9 cellular contexts compared by ENCODE assay signal in the genomic region with DNA sequence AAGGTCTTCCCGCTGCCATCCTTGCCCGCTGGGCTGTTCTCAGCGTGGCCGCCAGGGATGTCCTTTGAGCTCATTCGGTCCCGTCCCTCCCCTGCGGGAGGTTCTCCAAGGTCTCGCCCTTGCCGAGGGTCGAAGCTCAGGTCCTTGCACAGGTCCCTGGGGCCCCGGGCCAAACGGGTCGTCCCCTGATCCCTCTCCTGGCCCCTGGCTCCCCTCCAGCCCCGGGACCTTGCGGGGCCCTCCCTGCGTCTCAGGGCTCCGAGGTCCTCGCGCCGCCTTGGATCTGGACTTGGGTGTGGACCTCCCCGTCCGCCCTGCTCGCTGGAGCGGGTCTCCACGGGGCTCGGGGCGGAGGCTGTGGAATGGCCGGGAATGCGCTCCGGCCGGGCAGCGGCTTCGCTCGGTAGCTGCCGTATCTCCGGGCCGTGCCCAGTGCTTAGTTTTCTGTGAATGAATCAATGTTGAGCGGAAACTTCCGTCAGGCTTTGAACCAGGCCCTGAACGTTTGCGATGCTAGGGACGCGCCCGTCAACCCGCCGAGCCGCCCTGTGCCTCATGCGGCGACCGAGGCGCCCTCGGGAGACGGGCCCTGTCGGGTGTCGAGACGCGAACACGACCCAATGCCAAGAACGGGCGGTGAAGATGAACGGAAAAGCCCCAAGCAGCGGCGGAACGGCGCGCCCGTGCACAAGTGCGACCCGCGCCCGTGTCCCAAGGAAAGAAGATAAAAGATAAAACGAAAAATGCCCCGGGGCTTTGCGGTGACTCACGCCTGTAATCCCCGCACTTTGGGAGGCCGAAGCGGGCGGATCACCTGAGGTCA. TPM values are rescaled to one million over a fixed set of nuclear protein-coding genes. Genes with fewer than 3 reads are reported as not detected.
DNase-seq lines count a peak whose midpoint lies in the region; ATAC-seq and TF ChIP-seq lines count a peak whose summit lies in the region.
"Had no signal": no experiment of that assay in that cellular context is flagged by ENCODE, and none has a peak within 500 bp of the region (broad histone marks: within the 10 kb centered on the region; RNA-seq: fewer than 3 reads in every experiment).

No MANE protein-coding gene starts in this region.

- no peak overlapping the region for H3K27ac Mint-ChIP-seq in activated T-helper 1 cell treated with anti-CD3 and anti-CD28 coated beads, Interleukin-12 subunit alpha, Interleukin-12 subunit beta, Interleukin-2, Interleukin-4 antibody, amounts not matched to agents 30 ng/mL and 10 ng/mL and 1 ng/mL, durations not matched to agents 14 hours and 24 hours and 36 hours

- ATAC-seq in omental fat pad (ENCODE audit: low FRiP score) (peak; percentile 9), HG03378 (IDR thresholded peaks at IDR 0.05; ENCODE audit: unreplicated experiment) (no peak)

- H3K79me2 ChIP-seq in DOHH2 (ENCODE audit: control insufficient read depth, low read length) = no peaks in the 10 kb centered on the region; the same call in 1 of the 2 replicates

- no peak overlapping the region for H3K4me2 ChIP-seq in DOHH2 (ENCODE audit: low read length)

- no peak overlapping the region for H3K4me3 Mint-ChIP-seq in activated T-helper 1 cell treated with anti-CD3 and anti-CD28 coated beads, Interleukin-12 subunit alpha, Interleukin-12 subunit beta, Interleukin-2, Interleukin-4 antibody, amounts not matched to agents 30 ng/mL and 10 ng/mL and 1 ng/mL, durations not matched to agents 14 hours and 24 hours and 36 hours

- no peaks in the 10 kb centered on the region for H3K9me3 Mint-ChIP-seq in activated T-helper 1 cell treated with anti-CD3 and anti-CD28 coated beads, Interleukin-12 subunit alpha, Interleukin-12 subunit beta, Interleukin-2, Interleukin-4 antibody, amounts not matched to agents 30 ng/mL and 10 ng/mL and 1 ng/mL, durations not matched to agents 14 hours and 24 hours and 36 hours
- H3K9me3 Mint-ChIP-seq: IgD-negative memory B cell had no signal

- H3K4me1 Mint-ChIP-seq in activated T-helper 1 cell treated with anti-CD3 and anti-CD28 coated beads, Interleukin-12 subunit alpha, Interleukin-12 subunit beta, Interleukin-2, Interleukin-4 antibody, amounts not matched to agents 30 ng/mL and 10 ng/mL and 1 ng/mL, durations not matched to agents 14 hours and 24 hours and 36 hours (ENCODE audit: low read depth) = peaks cover 10% of the 10 kb centered on the region

- no peaks in the 10 kb centered on the region for H3K27me3 ChIP-seq in DOHH2 (ENCODE audit: control insufficient read depth, low read length)

- H3K36me3 ChIP-seq in DOHH2 (ENCODE audit: control insufficient read depth, low read length) = peaks cover 9% of the 10 kb centered on the region; the same call in 1 of the 2 replicates

- intact Hi-C loops in activated T-helper 1 cell treated with anti-CD3 and anti-CD28 coated beads, Interleukin-12 subunit alpha, Interleukin-12 subunit beta, Interleukin-2, Interleukin-4 antibody, amounts not matched to agents 30 ng/mL and 10 ng/mL and 1 ng/mL, durations not matched to agents 14 hours and 24 hours and 36 hours (cut with micrococcal nuclease) = loop anchor here (1.0 to 5.0 kb wide), 8 partner anchors 28 to 1756 kb away; a partner anchor contains a TSS

- DNase-seq in NCI-H774 (lab: John Stamatoyannopoulos, UW) (peak; percentile 50), fibroblast of the aortic adventitia (ENCODE audit: low read depth) (peak; percentile 44), omental fat pad (ENCODE audit: low spot score) (peak; percentile 37), substantia nigra (lab: John Stamatoyannopoulos, UW) (peak in 40 of 49 donors; percentile 14 to 89 (median 50)), A172 (ENCODE audit: low spot score) (no peak)
- peak; percentile 61 for DNase-seq in activated T-helper 1 cell treated with anti-CD3 and anti-CD28 coated beads, Interleukin-12 subunit alpha, Interleukin-12 subunit beta, Interleukin-2, Interleukin-4 antibody, amounts not matched to agents 30 ng/mL and 10 ng/mL and 1 ng/mL, durations not matched to agents 14 hours and 24 hours and 36 hours (ENCODE audit: low spot score)

- H4K20me1 ChIP-seq in DOHH2 (ENCODE audit: control insufficient read depth, insufficient read depth, low read depth, low read length) = no peaks in the 10 kb centered on the region

- H3K36me3 Mint-ChIP-seq in activated T-helper 1 cell treated with anti-CD3 and anti-CD28 coated beads, Interleukin-12 subunit alpha, Interleukin-12 subunit beta, Interleukin-2, Interleukin-4 antibody, amounts not matched to agents 30 ng/mL and 10 ng/mL and 1 ng/mL, durations not matched to agents 14 hours and 24 hours and 36 hours (ENCODE audit: low read depth) = peaks cover 2% of the 10 kb centered on the region
- H3K36me3 Mint-ChIP-seq: IgD-negative memory B cell had no signal

- H3F3A ChIP-seq in DOHH2 (ENCODE audit: control insufficient read depth, insufficient read depth) = peaks cover 16% of the 10 kb centered on the region

- no peaks in the 10 kb centered on the region for H3K9me2 ChIP-seq in DOHH2 (replicated peaks; ENCODE audit: control insufficient read depth, low read length)

- H3K9me3 ChIP-seq in DOHH2 (ENCODE audit: control insufficient read depth, insufficient read depth, low read length) = no peaks in the 10 kb centered on the region

- H3K27me3 Mint-ChIP-seq in activated T-helper 1 cell treated with anti-CD3 and anti-CD28 coated beads, Interleukin-12 subunit alpha, Interleukin-12 subunit beta, Interleukin-2, Interleukin-4 antibody, amounts not matched to agents 30 ng/mL and 10 ng/mL and 1 ng/mL, durations not matched to agents 14 hours and 24 hours and 36 hours (ENCODE audit: insufficient read depth) = no peaks in the 10 kb centered on the region
- H3K27me3 Mint-ChIP-seq: IgD-negative memory B cell had no signal

- peaks cover 11% of the 10 kb centered on the region for H3K4me1 ChIP-seq in DOHH2 (ENCODE audit: control insufficient read depth, low read length)

- H3K4me3 ChIP-seq in DOHH2 (ENCODE audit: low read length) (no peak overlapping the region), fibroblast of the aortic adventitia (ENCODE audit: low read depth, low read length) (peak overlapping the region; percentile 45)

- TF ChIP-seq CTCF in DOHH2 (IDR thresholded peaks at IDR 0.05; ENCODE audit: low read depth, low read length, poor library complexity, severe bottlenecking) (no peak), fibroblast of the aortic adventitia (IDR thresholded peaks at IDR 0.05; ENCODE audit: insufficient read depth, low read length) (peak; percentile 34), omental fat pad (IDR thresholded peaks at IDR 0.05) (peak in 1 of 3 donors; percentile 30)

- H3K27ac ChIP-seq in DOHH2 (ENCODE audit: low read depth, low read length) (peak overlapping the region; percentile 5; the same call in 1 of the 2 replicates), substantia nigra (ENCODE audit: low read depth, low read length, poor library complexity, severe bottlenecking) (no peak overlapping the region)

RNA-seq across cellular contexts. Expression of a gene that starts 0.8 kb away (rescaled TPM):
- total RNA-seq in activated T-helper 1 cell treated with anti-CD3 and anti-CD28 coated beads, Interleukin-12 subunit alpha, Interleukin-12 subunit beta, Interleukin-2, Interleukin-4 antibody, amounts not matched to agents 30 ng/mL and 10 ng/mL and 1 ng/mL, durations not matched to agents 14 hours and 24 hours and 36 hours = 32.2 and 42.6 TPM in 2 replicates
- total RNA-seq in fibroblast of the aortic adventitia (ENCODE audit: low replicate concordance) = not detected in 2 replicates
- total RNA-seq in omental fat pad = not detected
- not detected in 2 replicates for total RNA-seq in A172 (2014; rRNA removed; shearing (Covaris generic))

RNA-seq across cellular contexts. Expression of a gene that starts 27.7 kb away (rescaled TPM):
- total RNA-seq in activated T-helper 1 cell treated with anti-CD3 and anti-CD28 coated beads, Interleukin-12 subunit alpha, Interleukin-12 subunit beta, Interleukin-2, Interleukin-4 antibody, amounts not matched to agents 30 ng/mL and 10 ng/mL and 1 ng/mL, durations not matched to agents 14 hours and 24 hours and 36 hours = 65.0 and 71.3 TPM in 2 replicates
- 14.4 and 19.9 TPM in 2 replicates for total RNA-seq in fibroblast of the aortic adventitia (ENCODE audit: low replicate concordance)
- 10 to 100 TPM; 16.1 to 28.2 (median 19.7) TPM for total RNA-seq in omental fat pad
- total RNA-seq in A172 (2014; rRNA removed; shearing (Covaris generic)) = 35.7 and 42.3 TPM in 2 replicates

Comparison
In these comparisons a context has a peak if more than half of its experiments do, and no peak if none do; other contexts are left out.
1. RNA of a gene that starts 0.8 kb away (total RNA-seq): 32.2 to 42.6 TPM in activated T-helper 1 cell treated with anti-CD3 and anti-CD28 coated beads, Interleukin-12 subunit alpha, Interleukin-12 subunit beta, Interleukin-2, Interleukin-4 antibody, amounts not matched to agents 30 ng/mL and 10 ng/mL and 1 ng/mL, durations not matched to agents 14 hours and 24 hours and 36 hours; not detected in fibroblast of the aortic adventitia, not detected in omental fat pad and not detected in A172; every median in the first group is over 10 times any median in the second.